Comparison of ENCODE assay signal across 1 cellular context in the genomic region with DNA sequence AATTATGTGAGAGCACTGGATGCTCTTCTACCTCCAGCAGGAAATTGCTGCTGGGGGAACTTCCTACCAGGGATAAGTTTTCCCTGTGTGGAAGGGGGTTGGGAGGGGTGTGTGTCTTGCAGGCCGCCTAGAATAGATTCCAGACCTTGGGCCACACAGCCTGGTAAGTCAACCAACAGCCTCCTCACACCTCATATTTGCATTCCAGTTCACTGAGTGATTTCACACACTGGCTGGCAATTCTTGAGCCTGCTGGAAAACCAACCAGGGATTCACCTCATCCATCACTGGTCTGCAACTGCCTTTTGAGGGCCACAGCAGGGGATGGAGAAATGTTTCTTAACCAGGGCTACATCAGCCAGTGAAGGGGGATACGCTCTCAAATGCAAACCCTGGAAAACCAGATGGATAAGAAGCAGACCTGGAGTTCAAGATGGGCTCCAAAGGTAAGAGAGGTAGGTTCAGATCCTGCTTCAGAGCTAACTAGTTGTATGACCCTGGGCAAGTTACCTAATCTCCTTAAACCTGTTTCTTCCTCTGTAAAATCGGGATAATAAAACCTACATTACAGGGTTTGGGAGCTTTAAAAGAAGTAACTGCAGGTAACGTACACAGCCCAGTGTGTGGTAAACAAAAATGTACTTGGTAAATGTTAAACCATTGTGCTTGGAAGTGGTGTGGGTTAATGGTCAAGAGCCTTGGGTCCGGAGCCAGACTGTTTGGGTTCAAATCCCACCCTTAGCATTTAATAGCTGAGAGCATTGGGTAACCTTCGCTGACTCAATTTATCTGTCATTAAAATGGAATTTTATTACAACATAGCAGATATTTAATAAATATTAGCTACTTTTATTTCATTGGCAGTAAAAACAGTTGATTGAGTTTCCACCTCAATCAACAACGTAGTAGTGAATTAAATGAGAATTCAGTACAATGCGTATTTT.
TF ChIP-seq lines count a peak whose summit lies in the region.

No MANE protein-coding gene starts in this region.

TF ChIP-seq in SK-N-SH treated with all-trans-retinoic acid at 6 μM for 48 hours, 23 proteins besides CTCF, POLR2A, EP300 and RAD21 (continued from another document):
- no peak for TF ChIP-seq CREB5 (CRISPR knock-in tag; IDR thresholded peaks at IDR 0.05; ENCODE audit: low read depth)
